In the genomic region with DNA sequence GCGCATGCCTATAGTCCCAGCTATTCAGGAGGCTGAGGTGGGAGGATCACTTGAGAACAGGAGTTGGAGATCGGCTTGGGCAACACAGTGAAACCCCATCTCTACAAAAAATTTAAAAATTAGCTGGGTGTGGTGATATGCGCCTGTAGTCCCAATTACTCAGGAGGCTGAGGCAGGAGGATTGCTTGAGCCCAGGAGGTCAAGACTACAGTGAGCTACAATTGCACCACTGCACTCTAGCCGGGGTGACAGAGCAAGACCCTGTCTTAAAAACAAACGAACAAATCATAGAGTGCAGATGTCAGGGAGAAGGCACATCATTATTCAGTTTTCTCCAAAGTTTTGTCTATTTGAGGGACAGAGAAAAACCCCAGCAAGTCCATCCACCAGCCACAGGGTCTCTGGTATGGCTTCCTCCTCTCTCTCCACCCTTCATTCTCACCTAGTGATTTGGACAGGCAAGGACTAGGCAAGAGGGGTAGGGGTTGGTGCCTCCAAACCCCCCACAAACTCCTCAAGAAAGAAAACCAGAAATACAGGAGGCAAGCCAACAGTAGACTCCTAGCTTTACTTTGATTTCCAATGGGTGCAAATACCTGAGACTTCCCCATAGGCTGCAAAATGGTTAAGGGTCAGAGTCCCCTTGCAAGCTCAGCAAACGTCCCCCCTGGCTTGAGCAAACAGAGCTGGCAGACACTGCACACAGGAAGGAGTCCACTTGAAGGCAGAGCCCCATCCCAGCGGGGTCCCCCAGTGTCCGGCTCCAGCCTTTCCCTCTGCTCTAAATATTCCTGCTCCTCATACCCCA, we compare ENCODE assay signal across 8 cellular contexts. TPM values are rescaled to one million over a fixed set of nuclear protein-coding genes. Genes with fewer than 3 reads are reported as not detected.
DNase-seq lines count a peak whose midpoint lies in the region; ATAC-seq and TF ChIP-seq lines count a peak whose summit lies in the region.

No MANE protein-coding gene starts in this region.

- H3K79me1 ChIP-seq in mesenchymal stem cell (replicated peaks; ENCODE audit: low read length, poor library complexity, severe bottlenecking), result peaks cover 20% of the 10 kb centered on the region

- 76 to 80% methylated on average over 8 of the region's 8 CpGs for WGBS in heart right ventricle, 2 donors
- 89% methylated on average over 7 of the region's 8 CpGs for WGBS in mesenchymal stem cell
- WGBS in esophagus squamous epithelium, 2 donors, result 52 to 69% methylated on average over 7 to 8 of the region's 8 CpGs

- H3K14ac ChIP-seq in mesenchymal stem cell (ENCODE audit: low read length in 2 of 2), result no peak overlapping the region

- H3K9ac ChIP-seq in adipocyte (ENCODE audit: low read length) (peak overlapping the region; percentile 90), mesenchymal stem cell (ENCODE audit: low read length) (peak overlapping the region; percentile 89)

- peak overlapping the region; percentile 11 for H2AK5ac ChIP-seq in mesenchymal stem cell (ENCODE audit: low read length, severe bottlenecking)

- H3K4me1 ChIP-seq in heart right ventricle, result peaks cover 58 to 88% (median 82%) of the 10 kb centered on the region in 9 donors
- H3K4me1 ChIP-seq in adipocyte (ENCODE audit: control insufficient read depth, insufficient read depth, low read length), result peaks cover 78% of the 10 kb centered on the region
- H3K4me1 ChIP-seq in mesenchymal stem cell (ENCODE audit: control insufficient read depth, insufficient read depth, low read depth, low read length), result peaks cover 72% of the 10 kb centered on the region
- H3K4me1 ChIP-seq in upper lobe of right lung, result peaks cover 76% of the 10 kb centered on the region
- peaks cover 62 to 88% (median 78%) of the 10 kb centered on the region in 3 donors for H3K4me1 ChIP-seq in esophagus squamous epithelium

- no peak overlapping the region for H2BK120ac ChIP-seq in mesenchymal stem cell (ENCODE audit: low read depth, low read length)

- peak overlapping the region in 1 of 2 experiments; percentile 30 for H3K4ac ChIP-seq in mesenchymal stem cell (ENCODE audit: low read depth in 1 of 2, low read length in 2 of 2)

- intact Hi-C loops in heart right ventricle (cut with DNase I), result loop anchor here in 7 of 10 donors (1.0 to 2.0 kb wide), 4 partner anchors 37 to 64 kb away; a partner anchor contains a TSS
- intact Hi-C loops in left ventricle myocardium superior (cut with micrococcal nuclease), result loop anchor here (2.0 kb wide), 1 partner anchor 39 kb away; no protein-coding TSS in a partner anchor
- intact Hi-C loops in upper lobe of right lung (cut with DNase I), result loop anchor here (5.0 kb wide), 1 partner anchor 40 kb away; a partner anchor contains a TSS
- intact Hi-C loops in sciatic nerve (cut with DNase I), result loop anchor here (5.0 kb wide), 1 partner anchor 40 kb away; a partner anchor contains a TSS
- intact Hi-C loops in esophagus squamous epithelium (cut with DNase I), result loop anchor here (2.0 kb wide), 1 partner anchor 37 kb away; a partner anchor contains a TSS

- H3K36me3 ChIP-seq in heart right ventricle (peaks cover under 1 to 44% (median 15%) of the 10 kb centered on the region in 9 donors), adipocyte (ENCODE audit: control insufficient read depth, insufficient read depth, low read length, severe bottlenecking) (peaks cover 25% of the 10 kb centered on the region), mesenchymal stem cell (ENCODE audit: control insufficient read depth in 1 of 2, insufficient read depth in 2 of 2, low read depth in 1 of 2, low read length in 2 of 2) (peaks cover 31 to 35% of the 10 kb centered on the region in 2 experiments), upper lobe of right lung (peaks cover 16% of the 10 kb centered on the region), esophagus squamous epithelium (peaks cover 8 to 33% (median 11%) of the 10 kb centered on the region in 3 donors)

- DNase-seq in heart right ventricle, result no peak
- no peak for DNase-seq in left ventricle myocardium superior
- DNase-seq in adipocyte (ENCODE audit: low read depth), result no peak
- no peak for DNase-seq in mesenchymal stem cell
- DNase-seq in upper lobe of right lung, result no peak
- DNase-seq in stimulated activated naive CD8-positive, alpha-beta T cell treated with anti-CD3 and anti-CD28 coated beads, Interleukin-15, Interleukin-2, amounts not matched to agents 100 U/mL and 50 U/mL, for 24 hours, result no peak
- no peak for DNase-seq in sciatic nerve (ENCODE audit: low spot score)
- DNase-seq in esophagus squamous epithelium (lab: John Stamatoyannopoulos, UW), result no peak

- H2AFZ ChIP-seq in mesenchymal stem cell (ENCODE audit: low read depth, low read length), result no peak overlapping the region

- H3K9me3 ChIP-seq in heart right ventricle (no peaks in the 10 kb centered on the region), adipocyte (ENCODE audit: control insufficient read depth, low read length) (no peaks in the 10 kb centered on the region), mesenchymal stem cell (ENCODE audit: control insufficient read depth, low read length) (no peaks in the 10 kb centered on the region), upper lobe of right lung (no peaks in the 10 kb centered on the region), esophagus squamous epithelium (no peaks in the 10 kb centered on the region)

- no peak overlapping the region for H3K23ac ChIP-seq in mesenchymal stem cell (ENCODE audit: low read length in 2 of 2)

- TF ChIP-seq POLR2A in esophagus squamous epithelium (IDR thresholded peaks at IDR 0.05), result no peak

- H4K8ac ChIP-seq in mesenchymal stem cell (ENCODE audit: low read length), result peak overlapping the region; percentile 5

- ATAC-seq in heart right ventricle (no peak), left ventricle myocardium superior (no peak), upper lobe of right lung (no peak), sciatic nerve (no peak)
- no peak for ATAC-seq in stimulated activated naive CD8-positive, alpha-beta T cell treated with anti-CD3 and anti-CD28 coated beads, Interleukin-15, Interleukin-2, amounts not matched to agents 100 U/mL and 50 U/mL, for 24 hours

- H3K27me3 ChIP-seq in heart right ventricle, result no peaks in the 10 kb centered on the region
- no peaks in the 10 kb centered on the region for H3K27me3 ChIP-seq in adipocyte (replicated peaks; ENCODE audit: control insufficient read depth, insufficient read depth, low read length)
- H3K27me3 ChIP-seq in mesenchymal stem cell (ENCODE audit: control insufficient read depth in 1 of 2, insufficient read depth in 1 of 2, low read length in 2 of 2), result no peaks in the 10 kb centered on the region
- no peaks in the 10 kb centered on the region for H3K27me3 ChIP-seq in upper lobe of right lung
- no peaks in the 10 kb centered on the region for H3K27me3 ChIP-seq in esophagus squamous epithelium

- TF ChIP-seq CTCF in heart right ventricle (IDR thresholded peaks at IDR 0.05) (no peak), upper lobe of right lung (IDR thresholded peaks at IDR 0.05) (no peak), esophagus squamous epithelium (IDR thresholded peaks at IDR 0.05) (no peak)

- no peak overlapping the region for H2BK12ac ChIP-seq in mesenchymal stem cell (ENCODE audit: low read length in 2 of 2)

- no peak overlapping the region for H2BK5ac ChIP-seq in mesenchymal stem cell (ENCODE audit: low read depth, low read length, poor library complexity, severe bottlenecking)

- no peak overlapping the region for H4K91ac ChIP-seq in mesenchymal stem cell (ENCODE audit: low read length)

- H3K18ac ChIP-seq in mesenchymal stem cell (ENCODE audit: low read depth in 1 of 2, low read length in 2 of 2), result no peak overlapping the region

- H3K4me3 ChIP-seq in heart right ventricle (no peak overlapping the region), adipocyte (ENCODE audit: low read length) (peak overlapping the region; percentile 28), mesenchymal stem cell (ENCODE audit: insufficient read depth in 1 of 2, low read depth in 1 of 2, low read length in 2 of 2) (peak overlapping the region in 1 of 2 experiments; percentile 57), upper lobe of right lung (no peak overlapping the region), esophagus squamous epithelium (no peak overlapping the region)

- H3K27ac ChIP-seq in heart right ventricle (peak overlapping the region in 7 of 10 donors; percentile 12 to 94 (median 93)), mesenchymal stem cell (ENCODE audit: low read length, poor library complexity, severe bottlenecking) (peak overlapping the region; percentile 96), upper lobe of right lung (peak overlapping the region; percentile 77), esophagus squamous epithelium (peak overlapping the region in 1 of 4 donors; percentile 29)

- no peak overlapping the region for H2BK15ac ChIP-seq in mesenchymal stem cell (ENCODE audit: low read depth, poor library complexity, severe bottlenecking)

- no peak overlapping the region for H3K4me2 ChIP-seq in mesenchymal stem cell (ENCODE audit: low read length, poor library complexity, severe bottlenecking)

RNA-seq across cellular contexts. Expression of a gene that starts 26.5 kb away (rescaled TPM):
- 1,000 to 10,000 TPM in 1 of 10 donors, 100 to 1,000 TPM in 9; 578 to 1,255 (median 694) TPM for total RNA-seq in heart right ventricle
- polyA plus RNA-seq in heart right ventricle, result 1,000 to 10,000 TPM in 1 of 2 donors, 100 to 1,000 TPM in 1; 852 to 3,129 TPM
- total RNA-seq in left ventricle myocardium superior, result 674 TPM
- 3,349 TPM for polyA plus RNA-seq in mesenchymal stem cell (2013, experiment 1 of 2)
- 3,313 TPM for polyA plus RNA-seq in mesenchymal stem cell (2013, experiment 2 of 2)
- total RNA-seq in upper lobe of right lung, result 1,192 TPM
- total RNA-seq in sciatic nerve, result 760 TPM
- 1,000 to 10,000 TPM; 3,136 to 5,114 (median 4,044) TPM for total RNA-seq in esophagus squamous epithelium

RNA-seq across cellular contexts. Expression of a gene that starts 32.9 kb away (rescaled TPM):
- total RNA-seq in heart right ventricle, result 10 to 100 TPM; 30.4 to 41.3 (median 35.0) TPM
- 10 to 100 TPM in 1 of 2 donors, 1 to 10 TPM in 1; 9.7 to 17.2 TPM for polyA plus RNA-seq in heart right ventricle
- total RNA-seq in left ventricle myocardium superior, result 33.3 TPM
- polyA plus RNA-seq in mesenchymal stem cell (2013, experiment 1 of 2), result 19.7 TPM
- 17.3 TPM for polyA plus RNA-seq in mesenchymal stem cell (2013, experiment 2 of 2)
- total RNA-seq in upper lobe of right lung, result 77.2 TPM
- total RNA-seq in sciatic nerve, result 82.6 TPM
- 100 to 1,000 TPM in 1 of 4 donors, 10 to 100 TPM in 3; 39.5 to 117 (median 63.7) TPM for total RNA-seq in esophagus squamous epithelium

RNA-seq across cellular contexts. Expression of a gene that starts 38.1 kb away (rescaled TPM):
- 10 to 100 TPM; 52.0 to 83.7 (median 63.3) TPM for total RNA-seq in heart right ventricle
- polyA plus RNA-seq in heart right ventricle, result 100 to 1,000 TPM in 1 of 2 donors, 10 to 100 TPM in 1; 41.2 to 123 TPM
- total RNA-seq in left ventricle myocardium superior, result 65.9 TPM
- 90.4 TPM for polyA plus RNA-seq in mesenchymal stem cell (2013, experiment 1 of 2)
- polyA plus RNA-seq in mesenchymal stem cell (2013, experiment 2 of 2), result 88.1 TPM
- 105 TPM for total RNA-seq in upper lobe of right lung
- 183 TPM for total RNA-seq in sciatic nerve
- 10 to 100 TPM; 18.2 to 44.4 (median 21.4) TPM for total RNA-seq in esophagus squamous epithelium
